In genomic region chr15:64437982-64438381, GRCh38 we compare ENCODE assay signal across 12 cellular contexts.
"Had no signal": no experiment of that assay in that cellular context is flagged by ENCODE, and none has a peak within 500 bp of the region (broad histone marks: within the 10 kb centered on the region; RNA-seq: fewer than 3 reads in every experiment).

No MANE protein-coding gene starts in this region.

- H3K9me3 Mint-ChIP-seq: activated B cell treated with CpG ODN at 0.5 μM for 24 hours; naive B cell; T-helper 1 cell treated with Interleukin-12 subunit alpha and Interleukin-12 subunit beta and Interleukin-4 antibody, amounts not matched to agents 30 μg/mL and 1 μg/mL, for 36 hours had no signal

- H3K4me3 Mint-ChIP-seq: activated B cell treated with CpG ODN at 0.5 μM for 24 hours; naive B cell; T-helper 1 cell treated with Interleukin-12 subunit alpha and Interleukin-12 subunit beta and Interleukin-4 antibody, amounts not matched to agents 30 μg/mL and 1 μg/mL, for 36 hours had no signal

- H3K27me3 Mint-ChIP-seq: activated B cell treated with CpG ODN at 0.5 μM for 24 hours, naive B cell had no signal

- H3K27me3 ChIP-seq: adrenal gland, thyroid gland had no signal

- H3K4me3 ChIP-seq: adrenal gland, lung, thyroid gland had no signal

- DNase-seq: activated B cell treated with CpG ODN at 0.5 μM for 24 hours; activated gamma-delta T cell; adrenal gland; caudate nucleus; left colon; naive B cell; stimulated activated CD4-positive, alpha-beta T cell treated with anti-CD3 and anti-CD28 coated beads, Interleukin-1b, Interleukin-23, amount 100 ng/mL, for 48 hours; thyroid gland had no signal

- H3K36me3 ChIP-seq: adrenal gland, thyroid gland had no signal

- H3K9me3 ChIP-seq: adrenal gland, thyroid gland had no signal

- H3K27ac ChIP-seq: adrenal gland, thyroid gland had no signal

- FAIRE-seq: colon, islet of Langerhans had no signal

- H3K4me1 ChIP-seq: adrenal gland, thyroid gland had no signal

- ATAC-seq: left colon had no signal

- H3K27ac Mint-ChIP-seq: activated B cell treated with CpG ODN at 0.5 μM for 24 hours; T-helper 1 cell treated with Interleukin-12 subunit alpha and Interleukin-12 subunit beta and Interleukin-4 antibody, amounts not matched to agents 30 μg/mL and 1 μg/mL, for 36 hours had no signal
